Comparison of ENCODE assay signal across 8 cellular contexts in genomic region chr19:1026189-1027019, GRCh38. TPM values are rescaled to one million over a fixed set of nuclear protein-coding genes. Genes with fewer than 3 reads are reported as not detected.
A peak's percentile ranks its signal among the peaks of the same experiment; 100 is the strongest.
DNase-seq lines count a peak whose midpoint lies in the region; ATAC-seq and TF ChIP-seq lines count a peak whose summit lies in the region.

Gene CNN2, plus strand, starts transcription at chr19:1026608. Its CDS starts 54 bp downstream, at chr19:1026662.

- H2BK120ac ChIP-seq in IMR-90 (ENCODE audit: low read depth, low read length), result peak within 1 kb of the TSS; percentile 99

- intact Hi-C loops in IMR-90 (cut with micrococcal nuclease) (loop anchor here (5.0 kb wide), 1 partner anchor 76 kb away; the partner anchor contains the start of gene GPX4), MCF 10A (cut with micrococcal nuclease) (no loop called here)

- peak within 1 kb of the TSS; percentile 100 for H2AK5ac ChIP-seq in IMR-90 (ENCODE audit: low read depth, low read length)

- CTCF ChIA-PET in IMR-90 (lab: Yijun Ruan, JAX) (no interaction called here), MCF 10A (lab: Yijun Ruan, JAX) (interaction anchor here (0.6 to 0.8 kb wide), 3 partner anchors 55 to 418 kb away, joined by 3 to 4 read pairs (median 4); no protein-coding TSS in a partner anchor)

- TF ChIP-seq CTCF in AG09309 (IDR thresholded peaks at IDR 0.05; ENCODE audit: control insufficient read depth, insufficient read depth, low read depth, low read length, missing control alignments), result no peak
- TF ChIP-seq CTCF in IMR-90 (conservative IDR thresholded peaks at IDR 0.05; ENCODE audit: low read depth, low read length), result no peak
- no peak for TF ChIP-seq CTCF in MCF 10A (IDR thresholded peaks at IDR 0.05; ENCODE audit: unreplicated experiment)

- H3K4me3 ChIP-seq in AG09309 (ENCODE audit: control insufficient read depth, low read depth, low read length), result peak within 1 kb of the TSS; percentile 93
- peak within 1 kb of the TSS; percentile 93 for H3K4me3 ChIP-seq in IMR-90 (ENCODE audit: insufficient read depth, low read depth, low read length)
- peak within 1 kb of the TSS; percentile 77 for H3K4me3 ChIP-seq in iPS-18a (ENCODE audit: low read length)
- peak within 1 kb of the TSS; percentile 88 to 99 (median 98) for H3K4me3 ChIP-seq in skin epidermis

- peaks cover 0 to 19% of the 10 kb centered on the region in 2 experiments; a peak in 3 of 4 replicates for H3K79me1 ChIP-seq in IMR-90 (ENCODE audit: low read depth in 1 of 2, low read length in 2 of 2)

- H3K23ac ChIP-seq in IMR-90 (ENCODE audit: low read depth, low read length), result peak within 1 kb of the TSS; percentile 95

- peak within 1 kb of the TSS; percentile 86 for H3K4me3 Mint-ChIP-seq in MCF 10A (ENCODE audit: unreplicated experiment)

- WGBS in IMR-90 (ENCODE audit: extremely low coverage in 2 of 2, insufficient read length in 1 of 2), 2 experiments, result 0% methylated on average over 26 of the region's 72 CpGs; no CpG with 5 or more reads in 1 of the 2 experiments

- peak within 1 kb of the TSS; percentile 99 for H3K4ac ChIP-seq in IMR-90 (ENCODE audit: low read depth, low read length)

- H3K14ac ChIP-seq in IMR-90 (replicated peaks; ENCODE audit: low read depth, low read length), result peak within 1 kb of the TSS; percentile 97

- no peaks in the 10 kb centered on the region for H3K27me3 ChIP-seq in IMR-90 (ENCODE audit: control insufficient read depth, insufficient read depth, low read length)
- no peaks in the 10 kb centered on the region for H3K27me3 ChIP-seq in iPS-18a (ENCODE audit: control insufficient read depth, insufficient read depth, low read length)

- H4K91ac ChIP-seq in IMR-90 (ENCODE audit: insufficient read depth, low read depth, low read length), result peak within 1 kb of the TSS; percentile 99

- DNase-seq in AG09309 (ENCODE audit: low read depth), result no peak
- DNase-seq in IMR-90, result peak; percentile 67
- DNase-seq in T-helper 9 cell, result peak; percentile 55
- peak; percentile 80 for DNase-seq in MCF 10A (ENCODE audit: unreplicated experiment)

- H4K5ac ChIP-seq in IMR-90 (ENCODE audit: low read depth, low read length), result peak within 1 kb of the TSS; percentile 100

- BruUV-seq in IMR-90 (replicated peaks; lab: Mats Ljungman, UMichigan) (TSS peak; percentile 96), MCF 10A (replicated peaks; lab: Mats Ljungman, UMichigan) (TSS peak; percentile 58)

- peak within 1 kb of the TSS; percentile 96 for H2BK20ac ChIP-seq in IMR-90 (ENCODE audit: low read depth, low read length)

- in situ Hi-C loops in IMR-90 (cut with MboI; ENCODE audit: low sequenced_read_pairs), result no loop called here

- peaks cover 8% of the 10 kb centered on the region; the same call in 1 of the 2 replicates for H3K9me1 ChIP-seq in IMR-90 (ENCODE audit: insufficient read depth, low read length)

- TF ChIP-seq POLR2A in GM19099 (IDR thresholded peaks at IDR 0.05; ENCODE audit: extremely low read depth, insufficient read length, low read depth), result peak; percentile 76
- peak; percentile 76 for TF ChIP-seq POLR2A in IMR-90 (IDR thresholded peaks at IDR 0.05; ENCODE audit: low read depth, low read length)

- peak within 1 kb of the TSS; percentile 96 for H3K27ac Mint-ChIP-seq in MCF 10A (ENCODE audit: low read depth, unreplicated experiment)

- H4K8ac ChIP-seq in IMR-90 (ENCODE audit: low read depth in 2 of 2, low read length in 2 of 2), result peak within 1 kb of the TSS; percentile 92 to 100

- peaks cover 27% of the 10 kb centered on the region for H3K36me3 Mint-ChIP-seq in MCF 10A (ENCODE audit: insufficient read depth, unreplicated experiment)

- peak within 1 kb of the TSS; percentile 93 for H2AFZ ChIP-seq in IMR-90 (replicated peaks; ENCODE audit: low read length, poor library complexity)

- TF ChIP-seq RAD21 in IMR-90 (IDR thresholded peaks at IDR 0.05; ENCODE audit: low read length), result no peak

- no peaks in the 10 kb centered on the region for H3K9me3 ChIP-seq in IMR-90 (ENCODE audit: control insufficient read depth, insufficient read depth, low read length)
- H3K9me3 ChIP-seq in iPS-18a (ENCODE audit: control insufficient read depth, low read depth, low read length), result no peaks in the 10 kb centered on the region

- peaks cover 46% of the 10 kb centered on the region for H4K20me1 ChIP-seq in IMR-90 (ENCODE audit: insufficient read depth, low read length)

- H2AK9ac ChIP-seq in IMR-90 (replicated peaks; ENCODE audit: low read depth, low read length, poor library complexity), result peak within 1 kb of the TSS; percentile 100

- dilution Hi-C loops in IMR-90 (cut with HindIII; ENCODE audit: low sequenced_read_pairs, unreplicated experiment), result no loop called here

- peak within 1 kb of the TSS; percentile 100 for H3K27ac ChIP-seq in IMR-90 (ENCODE audit: insufficient read depth, low read length)
- H3K27ac ChIP-seq in iPS-18a (ENCODE audit: low read length), result peak within 1 kb of the TSS; percentile 50
- peak within 1 kb of the TSS; percentile 71 to 99 (median 97) for H3K27ac ChIP-seq in skin epidermis

- peak within 1 kb of the TSS; percentile 98 for H2BK5ac ChIP-seq in IMR-90 (ENCODE audit: low read depth, low read length, poor library complexity, severe bottlenecking)

- peaks cover 12% of the 10 kb centered on the region for H3K4me1 Mint-ChIP-seq in MCF 10A (ENCODE audit: insufficient read depth, unreplicated experiment)

- H2BK15ac ChIP-seq in IMR-90 (ENCODE audit: low read depth, low read length), result peak within 1 kb of the TSS; percentile 100

- H3K18ac ChIP-seq in IMR-90 (ENCODE audit: low read depth, low read length), result peak within 1 kb of the TSS; percentile 98

- H3K36me3 ChIP-seq in IMR-90 (ENCODE audit: control insufficient read depth, insufficient read depth, low read length) (peaks cover 19% of the 10 kb centered on the region), iPS-18a (ENCODE audit: control insufficient read depth, low read depth, low read length) (peaks cover 15% of the 10 kb centered on the region)

- ATAC-seq in IMR-90 (ENCODE audit: low read depth) (peak; percentile 80), GM21576 (IDR thresholded peaks at IDR 0.05; ENCODE audit: unreplicated experiment) (no peak)

- POLR2A ChIA-PET in IMR-90 (lab: Charles Lee; ENCODE audit: unreplicated experiment) (interaction anchor here (0.6 to 1.5 kb wide), 5 partner anchors 8 to 111 kb away, joined by 3 to 10 read pairs (median 3); partner anchors contain the start of gene ABCA7), MCF 10A (lab: Yijun Ruan, JAX) (interaction anchor here (0.5 to 5.8 kb wide), 35 partner anchors 9 to 850 kb away, joined by 3 to 97 read pairs (median 5); partner anchors contain the start of genes ABCA7, ARHGAP45, CIRBP and GPX4)

- no peaks in the 10 kb centered on the region for H3K9me3 Mint-ChIP-seq in MCF 10A (ENCODE audit: unreplicated experiment)

- H3K9ac ChIP-seq in IMR-90 (ENCODE audit: low read depth, low read length), result peak within 1 kb of the TSS; percentile 98
- H3K9ac ChIP-seq in iPS-18a (ENCODE audit: low read length), result peak within 1 kb of the TSS; percentile 98

- peak within 1 kb of the TSS; percentile 98 for H3K56ac ChIP-seq in IMR-90 (ENCODE audit: extremely low read depth, insufficient read depth, low read length)

- H3K4me1 ChIP-seq in IMR-90 (ENCODE audit: control insufficient read depth, insufficient read depth, low read length), result peaks cover 16% of the 10 kb centered on the region
- H3K4me1 ChIP-seq in iPS-18a (ENCODE audit: control insufficient read depth, low read depth, low read length), result no peaks in the 10 kb centered on the region

- peak within 1 kb of the TSS; percentile 92 for H3K4me2 ChIP-seq in IMR-90 (ENCODE audit: low read depth, low read length)

- no peaks in the 10 kb centered on the region for H3K27me3 Mint-ChIP-seq in MCF 10A (ENCODE audit: insufficient read depth, unreplicated experiment)

TF ChIP-seq in IMR-90, 13 proteins besides CTCF, POLR2A, EP300 and RAD21:
- TF ChIP-seq MAZ (IDR thresholded peaks at IDR 0.05; ENCODE audit: borderline replicate concordance, low read depth, low read length), result peak; percentile 33; the same call in 1 of the 2 replicates
- TF ChIP-seq MXI1 (IDR thresholded peaks at IDR 0.05; ENCODE audit: borderline replicate concordance, low read depth, low read length), result peak; percentile 87
- no peak for TF ChIP-seq CEBPB (IDR thresholded peaks at IDR 0.05; ENCODE audit: low read depth, low read length)

RNA-seq across cellular contexts. Expression of gene CNN2, which starts in this region (rescaled TPM):
- total RNA-seq in IMR-90 (2012; rRNA removed) (270 and 272 TPM in 2 replicates), MCF 10A (2022) (112 and 166 TPM in 2 replicates)
- 385 and 395 TPM in 2 replicates for polyA plus RNA-seq in IMR-90 (2012; rRNA removed)
- 751 and 1,323 TPM in 2 replicates for polyA plus RNA-seq in IMR-90 (2012; cell fraction: cytosol; rRNA removed)
- polyA plus RNA-seq in IMR-90 (2012; cell fraction: nucleus; rRNA removed; ENCODE audit: low replicate concordance), result 398 and 523 TPM in 2 replicates

Comparison
In these comparisons a context has a peak if more than half of its experiments do, and no peak if none do; other contexts are left out.
1. H3K27ac ChIP-seq: peak in every context shown above with its lines; median percentile 100 in IMR-90; 97 in skin epidermis; 50 in iPS-18a.